In the genomic region with DNA sequence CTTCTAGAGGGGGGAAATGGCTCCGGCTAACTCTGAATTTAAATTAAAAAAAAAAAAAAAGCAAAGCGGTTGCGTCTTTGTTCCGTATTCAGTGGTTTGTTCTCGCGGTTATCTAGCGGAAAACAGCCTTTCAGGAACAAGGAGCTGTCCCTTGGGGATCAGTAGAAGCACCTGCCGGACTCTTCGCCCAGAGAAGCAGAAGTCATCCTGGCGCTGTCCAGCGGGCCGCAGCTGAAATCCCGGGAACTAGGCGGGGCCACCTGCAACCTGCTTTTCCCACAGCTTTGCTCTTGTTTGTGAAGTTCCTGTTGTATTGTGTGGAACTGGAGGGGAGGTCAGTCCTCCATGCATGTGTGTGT, we compare ENCODE assay signal across 1 cellular context.
TF ChIP-seq lines count a peak whose summit lies in the region.

No MANE protein-coding gene starts in this region.

TF ChIP-seq in WTC11, 78 proteins besides CTCF, POLR2A, EP300 and RAD21 (continued from another document):
- TF ChIP-seq, protein P1, sequence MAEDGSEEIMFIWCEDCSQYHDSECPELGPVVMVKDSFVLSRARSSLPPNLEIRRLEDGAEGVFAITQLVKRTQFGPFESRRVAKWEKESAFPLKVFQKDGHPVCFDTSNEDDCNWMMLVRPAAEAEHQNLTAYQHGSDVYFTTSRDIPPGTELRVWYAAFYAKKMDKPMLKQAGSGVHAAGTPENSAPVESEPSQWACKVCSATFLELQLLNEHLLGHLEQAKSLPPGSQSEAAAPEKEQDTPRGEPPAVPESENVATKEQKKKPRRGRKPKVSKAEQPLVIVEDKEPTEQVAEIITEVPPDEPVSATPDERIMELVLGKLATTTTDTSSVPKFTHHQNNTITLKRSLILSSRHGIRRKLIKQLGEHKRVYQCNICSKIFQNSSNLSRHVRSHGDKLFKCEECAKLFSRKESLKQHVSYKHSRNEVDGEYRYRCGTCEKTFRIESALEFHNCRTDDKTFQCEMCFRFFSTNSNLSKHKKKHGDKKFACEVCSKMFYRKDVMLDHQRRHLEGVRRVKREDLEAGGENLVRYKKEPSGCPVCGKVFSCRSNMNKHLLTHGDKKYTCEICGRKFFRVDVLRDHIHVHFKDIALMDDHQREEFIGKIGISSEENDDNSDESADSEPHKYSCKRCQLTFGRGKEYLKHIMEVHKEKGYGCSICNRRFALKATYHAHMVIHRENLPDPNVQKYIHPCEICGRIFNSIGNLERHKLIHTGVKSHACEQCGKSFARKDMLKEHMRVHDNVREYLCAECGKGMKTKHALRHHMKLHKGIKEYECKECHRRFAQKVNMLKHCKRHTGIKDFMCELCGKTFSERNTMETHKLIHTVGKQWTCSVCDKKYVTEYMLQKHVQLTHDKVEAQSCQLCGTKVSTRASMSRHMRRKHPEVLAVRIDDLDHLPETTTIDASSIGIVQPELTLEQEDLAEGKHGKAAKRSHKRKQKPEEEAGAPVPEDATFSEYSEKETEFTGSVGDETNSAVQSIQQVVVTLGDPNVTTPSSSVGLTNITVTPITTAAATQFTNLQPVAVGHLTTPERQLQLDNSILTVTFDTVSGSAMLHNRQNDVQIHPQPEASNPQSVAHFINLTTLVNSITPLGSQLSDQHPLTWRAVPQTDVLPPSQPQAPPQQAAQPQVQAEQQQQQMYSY (CRISPR knock-in tag; IDR thresholded peaks at IDR 0.05) = no peak
- no peak for TF ChIP-seq HMGA2 (CRISPR knock-in tag; IDR thresholded peaks at IDR 0.05)
- peak; percentile 75; the same call in 1 of the 2 replicates for TF ChIP-seq ESRRA (CRISPR knock-in tag; IDR thresholded peaks at IDR 0.05; ENCODE audit: borderline replicate concordance)
- TF ChIP-seq, protein P2, sequence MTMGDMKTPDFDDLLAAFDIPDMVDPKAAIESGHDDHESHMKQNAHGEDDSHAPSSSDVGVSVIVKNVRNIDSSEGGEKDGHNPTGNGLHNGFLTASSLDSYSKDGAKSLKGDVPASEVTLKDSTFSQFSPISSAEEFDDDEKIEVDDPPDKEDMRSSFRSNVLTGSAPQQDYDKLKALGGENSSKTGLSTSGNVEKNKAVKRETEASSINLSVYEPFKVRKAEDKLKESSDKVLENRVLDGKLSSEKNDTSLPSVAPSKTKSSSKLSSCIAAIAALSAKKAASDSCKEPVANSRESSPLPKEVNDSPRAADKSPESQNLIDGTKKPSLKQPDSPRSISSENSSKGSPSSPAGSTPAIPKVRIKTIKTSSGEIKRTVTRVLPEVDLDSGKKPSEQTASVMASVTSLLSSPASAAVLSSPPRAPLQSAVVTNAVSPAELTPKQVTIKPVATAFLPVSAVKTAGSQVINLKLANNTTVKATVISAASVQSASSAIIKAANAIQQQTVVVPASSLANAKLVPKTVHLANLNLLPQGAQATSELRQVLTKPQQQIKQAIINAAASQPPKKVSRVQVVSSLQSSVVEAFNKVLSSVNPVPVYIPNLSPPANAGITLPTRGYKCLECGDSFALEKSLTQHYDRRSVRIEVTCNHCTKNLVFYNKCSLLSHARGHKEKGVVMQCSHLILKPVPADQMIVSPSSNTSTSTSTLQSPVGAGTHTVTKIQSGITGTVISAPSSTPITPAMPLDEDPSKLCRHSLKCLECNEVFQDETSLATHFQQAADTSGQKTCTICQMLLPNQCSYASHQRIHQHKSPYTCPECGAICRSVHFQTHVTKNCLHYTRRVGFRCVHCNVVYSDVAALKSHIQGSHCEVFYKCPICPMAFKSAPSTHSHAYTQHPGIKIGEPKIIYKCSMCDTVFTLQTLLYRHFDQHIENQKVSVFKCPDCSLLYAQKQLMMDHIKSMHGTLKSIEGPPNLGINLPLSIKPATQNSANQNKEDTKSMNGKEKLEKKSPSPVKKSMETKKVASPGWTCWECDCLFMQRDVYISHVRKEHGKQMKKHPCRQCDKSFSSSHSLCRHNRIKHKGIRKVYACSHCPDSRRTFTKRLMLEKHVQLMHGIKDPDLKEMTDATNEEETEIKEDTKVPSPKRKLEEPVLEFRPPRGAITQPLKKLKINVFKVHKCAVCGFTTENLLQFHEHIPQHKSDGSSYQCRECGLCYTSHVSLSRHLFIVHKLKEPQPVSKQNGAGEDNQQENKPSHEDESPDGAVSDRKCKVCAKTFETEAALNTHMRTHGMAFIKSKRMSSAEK (CRISPR knock-in tag; IDR thresholded peaks at IDR 0.05; ENCODE audit: borderline replicate concordance) = no peak
- TF ChIP-seq TEAD4 (CRISPR knock-in tag; IDR thresholded peaks at IDR 0.05) = peak; percentile 86; the same call in 1 of the 2 replicates
- no peak for TF ChIP-seq ZNF138 (CRISPR knock-in tag; conservative IDR thresholded peaks at IDR 0.05)
- TF ChIP-seq SMAD4 (CRISPR knock-in tag; IDR thresholded peaks at IDR 0.05) = peak; percentile 77; the same call in 1 of the 2 replicates
- no peak; the same call in 1 of the 2 replicates for TF ChIP-seq NFE2L1 (CRISPR knock-in tag; IDR thresholded peaks at IDR 0.05)
- TF ChIP-seq, protein P3, sequence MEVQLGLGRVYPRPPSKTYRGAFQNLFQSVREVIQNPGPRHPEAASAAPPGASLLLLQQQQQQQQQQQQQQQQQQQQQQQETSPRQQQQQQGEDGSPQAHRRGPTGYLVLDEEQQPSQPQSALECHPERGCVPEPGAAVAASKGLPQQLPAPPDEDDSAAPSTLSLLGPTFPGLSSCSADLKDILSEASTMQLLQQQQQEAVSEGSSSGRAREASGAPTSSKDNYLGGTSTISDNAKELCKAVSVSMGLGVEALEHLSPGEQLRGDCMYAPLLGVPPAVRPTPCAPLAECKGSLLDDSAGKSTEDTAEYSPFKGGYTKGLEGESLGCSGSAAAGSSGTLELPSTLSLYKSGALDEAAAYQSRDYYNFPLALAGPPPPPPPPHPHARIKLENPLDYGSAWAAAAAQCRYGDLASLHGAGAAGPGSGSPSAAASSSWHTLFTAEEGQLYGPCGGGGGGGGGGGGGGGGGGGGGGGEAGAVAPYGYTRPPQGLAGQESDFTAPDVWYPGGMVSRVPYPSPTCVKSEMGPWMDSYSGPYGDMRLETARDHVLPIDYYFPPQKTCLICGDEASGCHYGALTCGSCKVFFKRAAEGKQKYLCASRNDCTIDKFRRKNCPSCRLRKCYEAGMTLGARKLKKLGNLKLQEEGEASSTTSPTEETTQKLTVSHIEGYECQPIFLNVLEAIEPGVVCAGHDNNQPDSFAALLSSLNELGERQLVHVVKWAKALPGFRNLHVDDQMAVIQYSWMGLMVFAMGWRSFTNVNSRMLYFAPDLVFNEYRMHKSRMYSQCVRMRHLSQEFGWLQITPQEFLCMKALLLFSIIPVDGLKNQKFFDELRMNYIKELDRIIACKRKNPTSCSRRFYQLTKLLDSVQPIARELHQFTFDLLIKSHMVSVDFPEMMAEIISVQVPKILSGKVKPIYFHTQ (CRISPR knock-in tag; IDR thresholded peaks at IDR 0.05) = no peak
- no peak for TF ChIP-seq GRHL2 (CRISPR knock-in tag; IDR thresholded peaks at IDR 0.05; ENCODE audit: insufficient replicate concordance, severe bottlenecking)
- no peak for TF ChIP-seq OVOL2 (CRISPR knock-in tag; IDR thresholded peaks at IDR 0.05; ENCODE audit: borderline replicate concordance)
- TF ChIP-seq, protein P4, sequence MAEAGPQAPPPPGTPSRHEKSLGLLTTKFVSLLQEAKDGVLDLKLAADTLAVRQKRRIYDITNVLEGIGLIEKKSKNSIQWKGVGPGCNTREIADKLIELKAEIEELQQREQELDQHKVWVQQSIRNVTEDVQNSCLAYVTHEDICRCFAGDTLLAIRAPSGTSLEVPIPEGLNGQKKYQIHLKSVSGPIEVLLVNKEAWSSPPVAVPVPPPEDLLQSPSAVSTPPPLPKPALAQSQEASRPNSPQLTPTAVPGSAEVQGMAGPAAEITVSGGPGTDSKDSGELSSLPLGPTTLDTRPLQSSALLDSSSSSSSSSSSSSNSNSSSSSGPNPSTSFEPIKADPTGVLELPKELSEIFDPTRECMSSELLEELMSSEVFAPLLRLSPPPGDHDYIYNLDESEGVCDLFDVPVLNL (CRISPR knock-in tag; IDR thresholded peaks at IDR 0.05; ENCODE audit: borderline replicate concordance, low read depth) = no peak
- no peak for TF ChIP-seq TCF7 (CRISPR knock-in tag; IDR thresholded peaks at IDR 0.05; ENCODE audit: low read depth)
- TF ChIP-seq SOX15 (CRISPR knock-in tag; IDR thresholded peaks at IDR 0.05) = no peak
- TF ChIP-seq, protein P5, sequence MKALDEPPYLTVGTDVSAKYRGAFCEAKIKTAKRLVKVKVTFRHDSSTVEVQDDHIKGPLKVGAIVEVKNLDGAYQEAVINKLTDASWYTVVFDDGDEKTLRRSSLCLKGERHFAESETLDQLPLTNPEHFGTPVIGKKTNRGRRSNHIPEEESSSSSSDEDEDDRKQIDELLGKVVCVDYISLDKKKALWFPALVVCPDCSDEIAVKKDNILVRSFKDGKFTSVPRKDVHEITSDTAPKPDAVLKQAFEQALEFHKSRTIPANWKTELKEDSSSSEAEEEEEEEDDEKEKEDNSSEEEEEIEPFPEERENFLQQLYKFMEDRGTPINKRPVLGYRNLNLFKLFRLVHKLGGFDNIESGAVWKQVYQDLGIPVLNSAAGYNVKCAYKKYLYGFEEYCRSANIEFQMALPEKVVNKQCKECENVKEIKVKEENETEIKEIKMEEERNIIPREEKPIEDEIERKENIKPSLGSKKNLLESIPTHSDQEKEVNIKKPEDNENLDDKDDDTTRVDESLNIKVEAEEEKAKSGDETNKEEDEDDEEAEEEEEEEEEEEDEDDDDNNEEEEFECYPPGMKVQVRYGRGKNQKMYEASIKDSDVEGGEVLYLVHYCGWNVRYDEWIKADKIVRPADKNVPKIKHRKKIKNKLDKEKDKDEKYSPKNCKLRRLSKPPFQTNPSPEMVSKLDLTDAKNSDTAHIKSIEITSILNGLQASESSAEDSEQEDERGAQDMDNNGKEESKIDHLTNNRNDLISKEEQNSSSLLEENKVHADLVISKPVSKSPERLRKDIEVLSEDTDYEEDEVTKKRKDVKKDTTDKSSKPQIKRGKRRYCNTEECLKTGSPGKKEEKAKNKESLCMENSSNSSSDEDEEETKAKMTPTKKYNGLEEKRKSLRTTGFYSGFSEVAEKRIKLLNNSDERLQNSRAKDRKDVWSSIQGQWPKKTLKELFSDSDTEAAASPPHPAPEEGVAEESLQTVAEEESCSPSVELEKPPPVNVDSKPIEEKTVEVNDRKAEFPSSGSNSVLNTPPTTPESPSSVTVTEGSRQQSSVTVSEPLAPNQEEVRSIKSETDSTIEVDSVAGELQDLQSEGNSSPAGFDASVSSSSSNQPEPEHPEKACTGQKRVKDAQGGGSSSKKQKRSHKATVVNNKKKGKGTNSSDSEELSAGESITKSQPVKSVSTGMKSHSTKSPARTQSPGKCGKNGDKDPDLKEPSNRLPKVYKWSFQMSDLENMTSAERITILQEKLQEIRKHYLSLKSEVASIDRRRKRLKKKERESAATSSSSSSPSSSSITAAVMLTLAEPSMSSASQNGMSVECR (CRISPR knock-in tag; IDR thresholded peaks at IDR 0.05; ENCODE audit: borderline replicate concordance) = peak; percentile 89; the same call in 1 of the 2 replicates
